ENCODE assay signal across 1 cellular context in the genomic region with DNA sequence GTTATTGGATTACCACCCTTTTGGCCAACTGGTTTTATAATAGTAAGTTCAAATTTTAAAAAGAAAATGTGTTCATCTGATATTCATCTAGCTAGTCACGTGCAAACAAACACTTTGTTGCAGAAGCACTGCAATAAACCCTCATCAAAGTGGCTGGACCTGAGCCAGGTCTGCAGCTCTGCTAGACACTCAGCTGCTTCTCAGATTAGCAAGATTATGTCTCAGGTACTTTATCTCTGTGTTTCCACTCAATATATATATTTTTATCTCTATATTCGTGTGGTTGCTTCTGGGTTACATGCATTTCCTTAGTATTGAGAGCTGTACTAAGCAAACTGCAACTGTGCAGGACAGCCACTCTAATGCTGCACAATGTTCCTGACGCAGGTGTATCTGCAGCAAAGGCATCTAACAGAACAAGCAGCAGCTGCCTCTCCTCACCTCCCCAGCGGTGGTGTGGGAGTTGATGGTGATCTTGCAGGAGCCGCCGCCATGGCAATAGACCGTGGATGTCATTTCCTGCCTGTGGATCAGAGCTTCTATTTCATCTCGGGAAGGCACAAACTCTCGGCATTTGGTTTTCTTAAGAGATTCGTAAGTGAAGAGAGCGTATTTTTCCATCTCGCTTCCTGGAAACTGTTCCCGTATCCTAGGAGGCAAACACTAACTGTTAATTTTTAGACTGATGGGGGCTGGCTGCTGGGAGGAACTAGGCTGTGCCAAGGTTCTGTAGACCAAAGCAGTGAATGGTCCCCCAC.
A peak's percentile ranks its signal among the peaks of the same experiment; 100 is the strongest.
TF ChIP-seq lines count a peak whose summit lies in the region.

No MANE protein-coding gene starts in this region.

TF ChIP-seq in HEK293, 187 proteins besides CTCF, POLR2A, EP300 and RAD21 (continued from another document):
- TF ChIP-seq, protein P1, sequence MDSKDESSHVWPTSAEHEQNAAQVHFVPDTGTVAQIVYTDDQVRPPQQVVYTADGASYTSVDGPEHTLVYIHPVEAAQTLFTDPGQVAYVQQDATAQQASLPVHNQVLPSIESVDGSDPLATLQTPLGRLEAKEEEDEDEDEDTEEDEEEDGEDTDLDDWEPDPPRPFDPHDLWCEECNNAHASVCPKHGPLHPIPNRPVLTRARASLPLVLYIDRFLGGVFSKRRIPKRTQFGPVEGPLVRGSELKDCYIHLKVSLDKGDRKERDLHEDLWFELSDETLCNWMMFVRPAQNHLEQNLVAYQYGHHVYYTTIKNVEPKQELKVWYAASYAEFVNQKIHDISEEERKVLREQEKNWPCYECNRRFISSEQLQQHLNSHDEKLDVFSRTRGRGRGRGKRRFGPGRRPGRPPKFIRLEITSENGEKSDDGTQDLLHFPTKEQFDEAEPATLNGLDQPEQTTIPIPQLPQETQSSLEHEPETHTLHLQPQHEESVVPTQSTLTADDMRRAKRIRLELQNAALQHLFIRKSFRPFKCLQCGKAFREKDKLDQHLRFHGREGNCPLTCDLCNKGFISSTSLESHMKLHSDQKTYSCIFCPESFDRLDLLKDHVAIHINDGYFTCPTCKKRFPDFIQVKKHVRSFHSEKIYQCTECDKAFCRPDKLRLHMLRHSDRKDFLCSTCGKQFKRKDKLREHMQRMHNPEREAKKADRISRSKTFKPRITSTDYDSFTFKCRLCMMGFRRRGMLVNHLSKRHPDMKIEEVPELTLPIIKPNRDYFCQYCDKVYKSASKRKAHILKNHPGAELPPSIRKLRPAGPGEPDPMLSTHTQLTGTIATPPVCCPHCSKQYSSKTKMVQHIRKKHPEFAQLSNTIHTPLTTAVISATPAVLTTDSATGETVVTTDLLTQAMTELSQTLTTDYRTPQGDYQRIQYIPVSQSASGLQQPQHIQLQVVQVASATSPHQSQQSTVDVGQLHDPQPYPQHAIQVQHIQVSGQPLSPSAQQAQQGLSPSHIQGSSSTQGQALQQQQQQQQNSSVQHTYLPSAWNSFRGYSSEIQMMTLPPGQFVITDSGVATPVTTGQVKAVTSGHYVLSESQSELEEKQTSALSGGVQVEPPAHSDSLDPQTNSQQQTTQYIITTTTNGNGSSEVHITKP (tag by site-specific recombination; IDR thresholded peaks at IDR 0.05) = no peak
- TF ChIP-seq, protein P2, sequence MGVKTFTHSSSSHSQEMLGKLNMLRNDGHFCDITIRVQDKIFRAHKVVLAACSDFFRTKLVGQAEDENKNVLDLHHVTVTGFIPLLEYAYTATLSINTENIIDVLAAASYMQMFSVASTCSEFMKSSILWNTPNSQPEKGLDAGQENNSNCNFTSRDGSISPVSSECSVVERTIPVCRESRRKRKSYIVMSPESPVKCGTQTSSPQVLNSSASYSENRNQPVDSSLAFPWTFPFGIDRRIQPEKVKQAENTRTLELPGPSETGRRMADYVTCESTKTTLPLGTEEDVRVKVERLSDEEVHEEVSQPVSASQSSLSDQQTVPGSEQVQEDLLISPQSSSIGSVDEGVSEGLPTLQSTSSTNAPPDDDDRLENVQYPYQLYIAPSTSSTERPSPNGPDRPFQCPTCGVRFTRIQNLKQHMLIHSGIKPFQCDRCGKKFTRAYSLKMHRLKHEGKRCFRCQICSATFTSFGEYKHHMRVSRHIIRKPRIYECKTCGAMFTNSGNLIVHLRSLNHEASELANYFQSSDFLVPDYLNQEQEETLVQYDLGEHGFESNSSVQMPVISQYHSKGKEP (tag by site-specific recombination; IDR thresholded peaks at IDR 0.05) = peak; percentile 55; the same call in 1 of the 2 replicates
- TF ChIP-seq ZNF138 (tag by site-specific recombination; IDR thresholded peaks at IDR 0.05; ENCODE audit: borderline replicate concordance) (no peak), ZNF501 (tag by site-specific recombination; IDR thresholded peaks at IDR 0.05) (no peak), ZNF76 (tag by site-specific recombination; IDR thresholded peaks at IDR 0.05; ENCODE audit: borderline replicate concordance, low read depth) (no peak), KLF7 (tag by site-specific recombination; IDR thresholded peaks at IDR 0.05; ENCODE audit: borderline replicate concordance) (no peak)
